In genomic region chr5:76954383-76954763, GRCh38 we compare ENCODE assay signal across 12 cellular contexts. TPM values are rescaled to one million over a fixed set of nuclear protein-coding genes. Genes with fewer than 3 reads are reported as not detected.
DNase-seq lines count a peak whose midpoint lies in the region; ATAC-seq and TF ChIP-seq lines count a peak whose summit lies in the region.
"Had no signal": no experiment of that assay in that cellular context is flagged by ENCODE, and none has a peak within 500 bp of the region (broad histone marks: within the 10 kb centered on the region; RNA-seq: fewer than 3 reads in every experiment).

No MANE protein-coding gene starts in this region.

- TF ChIP-seq CTCF in brain (conservative IDR thresholded peaks at IDR 0.05) (no peak), smooth muscle cell (IDR thresholded peaks at IDR 0.05; ENCODE audit: borderline replicate concordance, insufficient read depth, poor library complexity, severe bottlenecking) (no peak)

- no peaks in the 10 kb centered on the region for H3K9me3 ChIP-seq in smooth muscle cell (replicated peaks; ENCODE audit: low read depth)

- peaks cover 10% of the 10 kb centered on the region for H3K79me2 ChIP-seq in smooth muscle cell (ENCODE audit: low read depth)

- POLR2A ChIA-PET in activated CD4-positive, alpha-beta T cell treated with anti-CD3 and anti-CD28 coated beads for 36 hours (lab: Charles Lee), result no interaction called here
- POLR2A ChIA-PET in activated CD4-positive, alpha-beta T cell treated with anti-CD3 and anti-CD28 coated beads, Interleukin-2, amount 10 ng/mL, durations not matched to agents 7 days and 5 days (lab: Charles Lee), result no interaction called here

- peak; percentile 6 for DNase-seq in activated CD4-positive, alpha-beta T cell treated with anti-CD3 and anti-CD28 coated beads for 36 hours
- no peak for DNase-seq in activated CD4-positive, alpha-beta T cell treated with anti-CD3 and anti-CD28 coated beads, Interleukin-2, amount 10 ng/mL, durations not matched to agents 7 days and 5 days
- DNase-seq in left kidney (ENCODE audit: low read depth, low spot score), result peak; percentile 42
- DNase-seq in smooth muscle cell (lab: John Stamatoyannopoulos, UW; ENCODE audit: unreplicated experiment), result no peak
- DNase-seq in AG08396 (ENCODE audit: low spot score), result no peak
- no peak for DNase-seq in amniotic stem cell (lab: John Stamatoyannopoulos, UW)
- DNase-seq: ACHN, MM.1S, NCI-H774, T-cell had no signal

- no peaks in the 10 kb centered on the region for H4K20me1 ChIP-seq in smooth muscle cell (ENCODE audit: low read depth)

- no peak for ATAC-seq in activated CD4-positive, alpha-beta T cell treated with anti-CD3 and anti-CD28 coated beads for 36 hours
- ATAC-seq in HG03135 (IDR thresholded peaks at IDR 0.05; ENCODE audit: unreplicated experiment), result no peak
- ATAC-seq: T-cell had no signal

- no peak overlapping the region for H3K27ac ChIP-seq in smooth muscle cell (ENCODE audit: low read depth)

- no peak overlapping the region for H3K27ac Mint-ChIP-seq in activated CD4-positive, alpha-beta T cell treated with anti-CD3 and anti-CD28 coated beads for 36 hours
- no peak overlapping the region for H3K27ac Mint-ChIP-seq in activated CD4-positive, alpha-beta T cell treated with anti-CD3 and anti-CD28 coated beads, Interleukin-2, amount 10 ng/mL, durations not matched to agents 7 days and 5 days
- H3K27ac Mint-ChIP-seq in brain, result no peak overlapping the region
- H3K27ac Mint-ChIP-seq: T-cell had no signal

- peaks cover 14% of the 10 kb centered on the region for H3K27me3 ChIP-seq in smooth muscle cell (ENCODE audit: low read depth)

- H3K4me3 ChIP-seq in smooth muscle cell, result peak overlapping the region; percentile 49

- H3K4me3 Mint-ChIP-seq in activated CD4-positive, alpha-beta T cell treated with anti-CD3 and anti-CD28 coated beads for 36 hours, result peak overlapping the region; percentile 19
- H3K4me3 Mint-ChIP-seq in activated CD4-positive, alpha-beta T cell treated with anti-CD3 and anti-CD28 coated beads, Interleukin-2, amount 10 ng/mL, durations not matched to agents 7 days and 5 days, result no peak overlapping the region
- H3K4me3 Mint-ChIP-seq in brain, result peak overlapping the region in 4 of 5 experiments; percentile 54 to 78 (median 75)

- peaks cover 43% of the 10 kb centered on the region for H3K27me3 Mint-ChIP-seq in activated CD4-positive, alpha-beta T cell treated with anti-CD3 and anti-CD28 coated beads for 36 hours
- H3K27me3 Mint-ChIP-seq in activated CD4-positive, alpha-beta T cell treated with anti-CD3 and anti-CD28 coated beads, Interleukin-2, amount 10 ng/mL, durations not matched to agents 7 days and 5 days, result peaks cover 65% of the 10 kb centered on the region
- H3K27me3 Mint-ChIP-seq in brain, result peaks cover 68% of the 10 kb centered on the region

- peak overlapping the region; percentile 70 for H2AFZ ChIP-seq in smooth muscle cell (ENCODE audit: low read depth)

- H3K36me3 Mint-ChIP-seq in activated CD4-positive, alpha-beta T cell treated with anti-CD3 and anti-CD28 coated beads for 36 hours (ENCODE audit: low read depth), result no peaks in the 10 kb centered on the region
- H3K36me3 Mint-ChIP-seq in activated CD4-positive, alpha-beta T cell treated with anti-CD3 and anti-CD28 coated beads, Interleukin-2, amount 10 ng/mL, durations not matched to agents 7 days and 5 days (ENCODE audit: low read depth), result no peaks in the 10 kb centered on the region
- no peaks in the 10 kb centered on the region for H3K36me3 Mint-ChIP-seq in brain
- H3K36me3 Mint-ChIP-seq: T-cell had no signal

- CTCF ChIA-PET in activated CD4-positive, alpha-beta T cell treated with anti-CD3 and anti-CD28 coated beads for 36 hours (lab: Charles Lee), result interaction anchor here (0.8 kb wide), 1 partner anchor 16 kb away, joined by 4 read pairs; no protein-coding TSS in a partner anchor
- CTCF ChIA-PET in activated CD4-positive, alpha-beta T cell treated with anti-CD3 and anti-CD28 coated beads, Interleukin-2, amount 10 ng/mL, durations not matched to agents 7 days and 5 days (lab: Charles Lee), result interaction anchor here (0.8 kb wide), 1 partner anchor 11 kb away, joined by 4 read pairs; no protein-coding TSS in a partner anchor

- H3K4me1 Mint-ChIP-seq in activated CD4-positive, alpha-beta T cell treated with anti-CD3 and anti-CD28 coated beads for 36 hours, result peaks cover 10% of the 10 kb centered on the region
- peaks cover 12% of the 10 kb centered on the region for H3K4me1 Mint-ChIP-seq in activated CD4-positive, alpha-beta T cell treated with anti-CD3 and anti-CD28 coated beads, Interleukin-2, amount 10 ng/mL, durations not matched to agents 7 days and 5 days
- H3K4me1 Mint-ChIP-seq in brain, result peaks cover 14% of the 10 kb centered on the region

- intact Hi-C loops in activated CD4-positive, alpha-beta T cell treated with anti-CD3 and anti-CD28 coated beads for 36 hours (cut with DNase I, micrococcal nuclease), result no loop called here

- no peak overlapping the region for H3K9ac ChIP-seq in smooth muscle cell (ENCODE audit: low read depth)

- H3K4me1 ChIP-seq in smooth muscle cell (ENCODE audit: low read depth), result peaks cover 4% of the 10 kb centered on the region

- 17% methylated on average over 25 of the region's 25 CpGs for WGBS in smooth muscle cell (ENCODE audit: low lambda C conversion rate)

- no peaks in the 10 kb centered on the region for H3K36me3 ChIP-seq in smooth muscle cell (ENCODE audit: low read depth)

- no peaks in the 10 kb centered on the region for H3K9me3 Mint-ChIP-seq in activated CD4-positive, alpha-beta T cell treated with anti-CD3 and anti-CD28 coated beads for 36 hours (ENCODE audit: low read depth)
- H3K9me3 Mint-ChIP-seq in activated CD4-positive, alpha-beta T cell treated with anti-CD3 and anti-CD28 coated beads, Interleukin-2, amount 10 ng/mL, durations not matched to agents 7 days and 5 days, result no peaks in the 10 kb centered on the region
- peaks cover 0 to 2% (median 0%) of the 10 kb centered on the region in 5 experiments for H3K9me3 Mint-ChIP-seq in brain
- H3K9me3 Mint-ChIP-seq: T-cell had no signal

- H3F3A ChIP-seq in smooth muscle cell (ENCODE audit: low read depth), result no peaks in the 10 kb centered on the region

- peak overlapping the region; percentile 89 for H3K4me2 ChIP-seq in smooth muscle cell

RNA-seq across cellular contexts. Expression of gene CRHBP, which starts 1.5 kb away (rescaled TPM):
- under 1 TPM; 0.23 to 0.27 TPM for total RNA-seq in activated CD4-positive, alpha-beta T cell treated with anti-CD3 and anti-CD28 coated beads for 36 hours
- under 1 TPM in 1 of 2 experiments, not detected in 1; 0.27 TPM for total RNA-seq in activated CD4-positive, alpha-beta T cell treated with anti-CD3 and anti-CD28 coated beads, Interleukin-2, amount 10 ng/mL, durations not matched to agents 7 days and 5 days
- polyA plus RNA-seq in brain (ENCODE audit: insufficient read depth, low read depth, low replicate concordance) (2.2 TPM), smooth muscle cell (24.4 and 48.2 TPM in 2 replicates)
- 51.1 and 79.5 TPM in 2 replicates for total RNA-seq in smooth muscle cell

Comparison
In these comparisons a context has a peak if more than half of its experiments do, and no peak if none do; other contexts are left out.
1. DNase-seq: peak in activated CD4-positive, alpha-beta T cell treated with anti-CD3 and anti-CD28 coated beads for 36 hours (single experiment) and left kidney (single experiment); none in activated CD4-positive, alpha-beta T cell treated with anti-CD3 and anti-CD28 coated beads, Interleukin-2, amount 10 ng/mL, durations not matched to agents 7 days and 5 days (single experiment), smooth muscle cell (single experiment), AG08396 (single experiment) and amniotic stem cell (single experiment).
2. RNA of gene CRHBP, which starts 1.5 kb away (total RNA-seq): 51.1 to 79.5 TPM in smooth muscle cell; 0.23 to 0.27 TPM in activated CD4-positive, alpha-beta T cell treated with anti-CD3 and anti-CD28 coated beads for 36 hours and 0.27 TPM in activated CD4-positive, alpha-beta T cell treated with anti-CD3 and anti-CD28 coated beads, Interleukin-2, amount 10 ng/mL, durations not matched to agents 7 days and 5 days; every median in the first group is over 10 times any median in the second.